In genomic region chr5:157592594-157592993, GRCh38 we compare ENCODE assay signal across 19 cellular contexts. TPM values are rescaled to one million over a fixed set of nuclear protein-coding genes. Genes with fewer than 3 reads are reported as not detected.
DNase-seq lines count a peak whose midpoint lies in the region; ATAC-seq and TF ChIP-seq lines count a peak whose summit lies in the region.
"Had no signal": no experiment of that assay in that cellular context is flagged by ENCODE, and none has a peak within 500 bp of the region (broad histone marks: within the 10 kb centered on the region; RNA-seq: fewer than 3 reads in every experiment).

No MANE protein-coding gene starts in this region.

- H3K36me3 ChIP-seq in smooth muscle cell (ENCODE audit: low read depth), result no peaks in the 10 kb centered on the region

- H3K4me3 ChIP-seq in smooth muscle cell (no peak overlapping the region), foreskin fibroblast (ENCODE audit: low read depth in 1 of 2, low read length in 2 of 2) (no peak overlapping the region)
- H3K4me3 ChIP-seq: A549, lung had no signal

- H4K20me1 ChIP-seq in smooth muscle cell (ENCODE audit: low read depth), result no peaks in the 10 kb centered on the region

- H3K27ac Mint-ChIP-seq in activated CD4-positive, alpha-beta T cell treated with anti-CD3 and anti-CD28 coated beads, Interleukin-2, amount 10 ng/mL, durations not matched to agents 7 days and 5 days, result peak overlapping the region; percentile 78
- H3K27ac Mint-ChIP-seq in activated naive CD8-positive, alpha-beta T cell treated with anti-CD3 and anti-CD28 coated beads, Interleukin-2, amount 50 U/mL, for 24 hours, result peak overlapping the region; percentile 77

- no peaks in the 10 kb centered on the region for H3F3A ChIP-seq in smooth muscle cell (ENCODE audit: low read depth)

- H3K9me3 Mint-ChIP-seq in activated CD4-positive, alpha-beta T cell treated with anti-CD3 and anti-CD28 coated beads, Interleukin-2, amount 10 ng/mL, durations not matched to agents 7 days and 5 days, result peaks cover 12% of the 10 kb centered on the region
- H3K9me3 Mint-ChIP-seq in activated naive CD8-positive, alpha-beta T cell treated with anti-CD3 and anti-CD28 coated beads, Interleukin-2, amount 50 U/mL, for 24 hours, result peaks cover 13% of the 10 kb centered on the region

- no peak for TF ChIP-seq CTCF in smooth muscle cell (IDR thresholded peaks at IDR 0.05; ENCODE audit: borderline replicate concordance, insufficient read depth, poor library complexity, severe bottlenecking)
- no peak for TF ChIP-seq CTCF in foreskin fibroblast (IDR thresholded peaks at IDR 0.05; ENCODE audit: low read depth, low read length)

- H3K4me2 ChIP-seq in smooth muscle cell, result peak overlapping the region; percentile 13
- H3K4me2 ChIP-seq: A549, SK-N-SH had no signal

- H3K4me3 Mint-ChIP-seq in activated CD4-positive, alpha-beta T cell treated with anti-CD3 and anti-CD28 coated beads, Interleukin-2, amount 10 ng/mL, durations not matched to agents 7 days and 5 days, result no peak overlapping the region
- peak overlapping the region; percentile 27 for H3K4me3 Mint-ChIP-seq in activated naive CD8-positive, alpha-beta T cell treated with anti-CD3 and anti-CD28 coated beads, Interleukin-2, amount 50 U/mL, for 24 hours

- POLR2A ChIA-PET in activated CD4-positive, alpha-beta T cell treated with anti-CD3 and anti-CD28 coated beads, Interleukin-2, amount 10 ng/mL, durations not matched to agents 7 days and 5 days (lab: Charles Lee), result no interaction called here

- no peak for ATAC-seq in activated naive CD8-positive, alpha-beta T cell treated with anti-CD3 and anti-CD28 coated beads, Interleukin-2, amount 50 U/mL, for 24 hours
- ATAC-seq: A549 had no signal

- H2AFZ ChIP-seq in smooth muscle cell (ENCODE audit: low read depth), result no peak overlapping the region

- WGBS in smooth muscle cell (ENCODE audit: low lambda C conversion rate), result 88% methylated on average over 3 of the region's 3 CpGs

- H3K36me3 Mint-ChIP-seq in activated CD4-positive, alpha-beta T cell treated with anti-CD3 and anti-CD28 coated beads, Interleukin-2, amount 10 ng/mL, durations not matched to agents 7 days and 5 days (ENCODE audit: low read depth), result peaks cover 11% of the 10 kb centered on the region
- H3K36me3 Mint-ChIP-seq in activated naive CD8-positive, alpha-beta T cell treated with anti-CD3 and anti-CD28 coated beads, Interleukin-2, amount 50 U/mL, for 24 hours (ENCODE audit: low read depth), result peaks cover 10% of the 10 kb centered on the region

- no peak for DNase-seq in activated CD4-positive, alpha-beta T cell treated with anti-CD3 and anti-CD28 coated beads, Interleukin-2, amount 10 ng/mL, durations not matched to agents 7 days and 5 days
- DNase-seq in activated CD4-positive, alpha-beta T cell treated with anti-CD3 and anti-CD28 coated beads for 1 hour, result no peak
- DNase-seq in NAMALWA (ENCODE audit: low spot score) (peak; percentile 82), smooth muscle cell (lab: John Stamatoyannopoulos, UW; ENCODE audit: unreplicated experiment) (no peak), NCI-H128 (lab: John Stamatoyannopoulos, UW; ENCODE audit: unreplicated experiment) (no peak), foreskin fibroblast (no peak), middle frontal gyrus (ENCODE audit: extremely low spot score, low spot score) (no peak)
- no peak for DNase-seq in activated naive CD8-positive, alpha-beta T cell treated with anti-CD3 and anti-CD28 coated beads, Interleukin-2, amount 50 U/mL, for 24 hours
- DNase-seq: activated CD8-positive, alpha-beta memory T cell treated with anti-CD3 and anti-CD28 coated beads for 24 hours; DMS53; effector CD4-positive, alpha-beta T cell; glutamatergic neuron; NCI-H1092 treated with DMSO at 0.1 percent for 48 hours; NCI-H774; posterior cingulate gyrus; SK-N-SH; stimulated activated CD4-positive, alpha-beta T cell treated with anti-CD3 and anti-CD28 coated beads, Interleukin-4, amount 100 ng/mL, for 4 hours had no signal

- peaks cover 61% of the 10 kb centered on the region for H3K4me1 Mint-ChIP-seq in activated CD4-positive, alpha-beta T cell treated with anti-CD3 and anti-CD28 coated beads, Interleukin-2, amount 10 ng/mL, durations not matched to agents 7 days and 5 days
- peaks cover 61% of the 10 kb centered on the region for H3K4me1 Mint-ChIP-seq in activated naive CD8-positive, alpha-beta T cell treated with anti-CD3 and anti-CD28 coated beads, Interleukin-2, amount 50 U/mL, for 24 hours

- CTCF ChIA-PET in activated CD4-positive, alpha-beta T cell treated with anti-CD3 and anti-CD28 coated beads, Interleukin-2, amount 10 ng/mL, durations not matched to agents 7 days and 5 days (lab: Charles Lee), result interaction anchor here (1.2 to 2.6 kb wide), 3 partner anchors 15 to 126 kb away, joined by 3 to 9 read pairs (median 3); no protein-coding TSS in a partner anchor

- H3K27me3 Mint-ChIP-seq in activated CD4-positive, alpha-beta T cell treated with anti-CD3 and anti-CD28 coated beads, Interleukin-2, amount 10 ng/mL, durations not matched to agents 7 days and 5 days, result no peaks in the 10 kb centered on the region
- H3K27me3 Mint-ChIP-seq in activated naive CD8-positive, alpha-beta T cell treated with anti-CD3 and anti-CD28 coated beads, Interleukin-2, amount 50 U/mL, for 24 hours, result peaks cover 11% of the 10 kb centered on the region

- H3K9ac ChIP-seq in smooth muscle cell (ENCODE audit: low read depth), result no peak overlapping the region
- H3K9ac ChIP-seq: SK-N-SH had no signal

- H3K27ac ChIP-seq in smooth muscle cell (ENCODE audit: low read depth), result no peak overlapping the region
- H3K27ac ChIP-seq: A549 had no signal

- no peaks in the 10 kb centered on the region for H3K27me3 ChIP-seq in smooth muscle cell (ENCODE audit: low read depth)

- no peaks in the 10 kb centered on the region for H3K9me3 ChIP-seq in smooth muscle cell (replicated peaks; ENCODE audit: low read depth)
- H3K9me3 ChIP-seq: A549, SK-N-SH had no signal

- peaks cover 8% of the 10 kb centered on the region for H3K4me1 ChIP-seq in smooth muscle cell (ENCODE audit: low read depth)
- H3K4me1 ChIP-seq: A549 had no signal

- no peaks in the 10 kb centered on the region for H3K79me2 ChIP-seq in smooth muscle cell (ENCODE audit: low read depth)

RNA-seq across cellular contexts. Expression of gene ADAM19, which starts 17.0 kb away (rescaled TPM):
- total RNA-seq in activated CD4-positive, alpha-beta T cell treated with anti-CD3 and anti-CD28 coated beads, Interleukin-2, amount 10 ng/mL, durations not matched to agents 7 days and 5 days, result 100 to 1,000 TPM; 118 to 127 TPM
- total RNA-seq in smooth muscle cell, result 112 and 117 TPM in 2 replicates
- 62.2 and 62.6 TPM in 2 replicates for polyA plus RNA-seq in smooth muscle cell

RNA-seq across cellular contexts. Expression of gene SOX30, which starts 59.6 kb away (rescaled TPM):
- under 1 TPM in 1 of 2 experiments, not detected in 1; 0.10 TPM for total RNA-seq in activated CD4-positive, alpha-beta T cell treated with anti-CD3 and anti-CD28 coated beads, Interleukin-2, amount 10 ng/mL, durations not matched to agents 7 days and 5 days
- total RNA-seq in smooth muscle cell, result 1.5 TPM in 1 of 2 replicates, not detected in the other
- polyA plus RNA-seq in smooth muscle cell, result 0.38 TPM in 1 of 2 replicates, not detected in the other
